In the genomic region with DNA sequence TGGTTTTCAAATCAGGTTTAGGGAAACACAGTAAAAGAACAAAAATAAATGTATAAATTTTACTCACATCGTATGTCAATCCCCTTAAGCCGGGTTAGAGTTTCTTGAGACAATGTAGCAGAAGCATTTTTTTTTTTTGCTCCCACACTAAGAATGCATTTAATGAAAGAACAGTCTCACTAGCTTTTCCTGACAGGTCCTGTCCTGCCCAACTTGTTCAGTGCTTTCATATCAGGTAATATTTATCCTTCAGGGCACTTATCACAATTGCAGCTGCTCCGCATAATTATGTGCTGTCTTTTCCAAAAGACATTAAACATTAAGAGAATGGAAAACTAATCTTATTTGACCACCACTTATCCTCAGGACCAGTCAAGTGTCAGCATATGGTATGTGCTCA, we compare ENCODE assay signal across 30 cellular contexts.
"Had no signal": no experiment of that assay in that cellular context is flagged by ENCODE, and none has a peak within 500 bp of the region (broad histone marks: within the 10 kb centered on the region; RNA-seq: fewer than 3 reads in every experiment).

No MANE protein-coding gene starts in this region.

- H3K9me3 ChIP-seq: sigmoid colon, uterus had no signal

- H3K4me3 Mint-ChIP-seq: activated naive CD8-positive, alpha-beta T cell; activated T-cell treated with anti-CD3 and anti-CD28 coated beads, Interleukin-2, amount 50 U/mL, for 72 hours; memory B cell; naive thymus-derived CD8-positive, alpha-beta T cell; neural progenitor cell; stimulated activated effector memory CD8-positive, alpha-beta T cell treated with anti-CD3 and anti-CD28 coated beads, Interleukin-12 subunit alpha, Interleukin-12 subunit beta, amount 100 ng/mL, for 72 hours; stimulated activated naive CD8-positive, alpha-beta T cell treated with anti-CD3 and anti-CD28 coated beads, Interleukin-15, Interleukin-2, amounts not matched to agents 100 ng/mL and 50 ng/mL, for 24 hours; type B pancreatic cell had no signal

- H3K9me3 Mint-ChIP-seq: type B pancreatic cell had no signal

- H3K36me3 ChIP-seq: cardiac muscle cell, neural progenitor cell, sigmoid colon, thoracic aorta, uterus had no signal

- H3K4me3 ChIP-seq: cardiac muscle cell, coronary artery, dorsolateral prefrontal cortex, neural progenitor cell, psoas muscle, sigmoid colon, thoracic aorta, uterus had no signal

- H3K27ac Mint-ChIP-seq: activated naive CD8-positive, alpha-beta T cell; activated T-cell treated with anti-CD3 and anti-CD28 coated beads, Interleukin-2, amount 50 U/mL, for 72 hours; memory B cell; naive thymus-derived CD8-positive, alpha-beta T cell; neural progenitor cell; stimulated activated effector memory CD8-positive, alpha-beta T cell treated with anti-CD3 and anti-CD28 coated beads, Interleukin-12 subunit alpha, Interleukin-12 subunit beta, amount 100 ng/mL, for 72 hours; stimulated activated naive CD8-positive, alpha-beta T cell treated with anti-CD3 and anti-CD28 coated beads, Interleukin-15, Interleukin-2, amounts not matched to agents 100 ng/mL and 50 ng/mL, for 24 hours; type B pancreatic cell had no signal

- H3K4me1 ChIP-seq: parathyroid adenoma, psoas muscle, sigmoid colon, uterus had no signal

- H3K36me3 Mint-ChIP-seq: activated naive CD8-positive, alpha-beta T cell; memory B cell; naive thymus-derived CD8-positive, alpha-beta T cell; neural progenitor cell; stimulated activated effector memory CD8-positive, alpha-beta T cell treated with anti-CD3 and anti-CD28 coated beads, Interleukin-12 subunit alpha, Interleukin-12 subunit beta, amount 100 ng/mL, for 72 hours; type B pancreatic cell had no signal

- H3K4me1 Mint-ChIP-seq: memory B cell; naive thymus-derived CD8-positive, alpha-beta T cell; stimulated activated effector memory CD8-positive, alpha-beta T cell treated with anti-CD3 and anti-CD28 coated beads, Interleukin-12 subunit alpha, Interleukin-12 subunit beta, amount 100 ng/mL, for 72 hours had no signal

- H3K27ac ChIP-seq: cardiac muscle cell, coronary artery, dorsolateral prefrontal cortex, neural progenitor cell, parathyroid adenoma, psoas muscle, sigmoid colon, thoracic aorta, uterus, VCaP had no signal

- DNase-seq: activated CD4-positive, alpha-beta T cell treated with anti-CD3 and anti-CD28 coated beads for 4 hours; activated CD4-positive, alpha-beta T cell treated with anti-CD3 and anti-CD28 coated beads, Interleukin-2, amount 50 U/mL, for 4 hours; activated naive CD4-positive, alpha-beta T cell; activated T-cell treated with anti-CD3 and anti-CD28 coated beads for 4 hours; activated T-cell treated with anti-CD3 and anti-CD28 coated beads, Interleukin-2, amount 50 U/mL, for 72 hours; anterior cingulate cortex; dorsolateral prefrontal cortex; effector memory CD4-positive, alpha-beta T cell; erythroblast; head of caudate nucleus; hippocampal formation; kidney; naive thymus-derived CD8-positive, alpha-beta T cell; occipital lobe; psoas muscle; sigmoid colon; small intestine; stimulated activated CD4-positive, alpha-beta T cell treated with anti-CD3 and anti-CD28 coated beads, Interleukin-4, amount 100 ng/mL, for 24 hours; uterus had no signal

- ATAC-seq: activated T-cell treated with anti-CD3 and anti-CD28 coated beads, Interleukin-2, amount 50 U/mL, for 72 hours; naive thymus-derived CD8-positive, alpha-beta T cell; psoas muscle; stimulated activated effector memory CD8-positive, alpha-beta T cell treated with anti-CD3 and anti-CD28 coated beads, Interleukin-12 subunit alpha, Interleukin-12 subunit beta, amount 100 ng/mL, for 72 hours had no signal

- H3K27me3 ChIP-seq: cardiac muscle cell, dorsolateral prefrontal cortex, neural progenitor cell, sigmoid colon, uterus had no signal

- H3K27me3 Mint-ChIP-seq: activated naive CD8-positive, alpha-beta T cell; memory B cell; naive thymus-derived CD8-positive, alpha-beta T cell; stimulated activated naive CD8-positive, alpha-beta T cell treated with anti-CD3 and anti-CD28 coated beads, Interleukin-15, Interleukin-2, amounts not matched to agents 100 ng/mL and 50 ng/mL, for 24 hours; type B pancreatic cell had no signal
